In the genomic region with DNA sequence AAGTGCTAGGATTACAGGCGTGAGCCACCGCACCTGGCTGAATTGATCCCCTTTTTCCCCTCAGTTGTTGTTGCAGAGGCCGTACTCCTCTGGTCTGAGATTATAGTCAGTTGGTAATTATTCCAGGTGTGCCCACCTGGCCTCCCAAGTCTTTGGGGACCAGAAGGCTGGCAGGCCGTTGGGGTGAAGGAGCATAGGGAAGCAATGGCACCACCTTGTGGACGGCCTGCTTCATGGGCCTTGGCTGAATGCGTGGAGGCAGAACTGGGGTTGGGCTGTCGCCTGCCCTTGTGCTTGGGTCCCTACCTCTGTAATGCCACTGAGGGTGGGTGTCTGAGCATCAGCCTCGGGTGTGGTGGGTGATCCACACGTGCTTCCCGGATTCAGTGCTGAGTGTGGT, we compare ENCODE assay signal across 9 cellular contexts.
DNase-seq lines count a peak whose midpoint lies in the region; ATAC-seq, FAIRE-seq and TF ChIP-seq lines count a peak whose summit lies in the region.
"Had no signal": no experiment of that assay in that cellular context is flagged by ENCODE, and none has a peak within 500 bp of the region (broad histone marks: within the 10 kb centered on the region; RNA-seq: fewer than 3 reads in every experiment).

No MANE protein-coding gene starts in this region.

- H3K4me1 ChIP-seq in Panc1 (ENCODE audit: control insufficient read depth, insufficient read depth, low read length) = 0 out of 2 replicates have a peak, but pooled peaks cover 3% of the 10 kb centered on the region

- intact Hi-C loops in Panc1 (cut with micrococcal nuclease; ENCODE audit: unreplicated experiment) = loop anchor here (2.0 to 10.0 kb wide), 3 partner anchors 112 to 218 kb away; partner anchors contain the start of gene GRK5
- intact Hi-C loops in posterior cingulate gyrus (cut with DNase I) = loop anchor here (2.0 kb wide), 1 partner anchor 218 kb away; no protein-coding TSS in a partner anchor

- ATAC-seq in HG03103 (IDR thresholded peaks at IDR 0.05; ENCODE audit: low read depth, unreplicated experiment) = peak; percentile 58
- peak; percentile 86 for ATAC-seq in Panc1

- FAIRE-seq in urothelium cell line (lab: Jason Lieb, UNC) = peak; percentile 63
- FAIRE-seq: colon had no signal

- POLR2A ChIA-PET in Panc1 (lab: Charles Lee) = no interaction called here

- H3K9me3 ChIP-seq in Panc1 (ENCODE audit: control insufficient read depth, insufficient read depth, low read depth, low read length) = no peaks in the 10 kb centered on the region

- no peak overlapping the region for H3K27ac ChIP-seq in Panc1 (ENCODE audit: low read length)

- CTCF ChIA-PET in Panc1 (lab: Charles Lee) = interaction anchor here (0.9 to 2.0 kb wide), 2 partner anchors 165 to 218 kb away, joined by 3 to 9 read pairs; no protein-coding TSS in a partner anchor

- peak; percentile 94 for TF ChIP-seq CTCF in Panc1 (IDR thresholded peaks at IDR 0.05)
- TF ChIP-seq CTCF in foreskin fibroblast (IDR thresholded peaks at IDR 0.05; ENCODE audit: low read depth, low read length) = peak; percentile 82

- in situ Hi-C loops in Panc1 (cut with HindIII; ENCODE audit: low pct_unique_long_range_greater_than_20kb, low sequenced_read_pairs) = no loop called here

- BruUV-seq in Panc1 (replicated peaks; lab: Mats Ljungman, UMichigan) = no TSS peak

- H3K36me3 ChIP-seq in Panc1 (ENCODE audit: control insufficient read depth, insufficient read depth, low read length) = no peaks in the 10 kb centered on the region

- H3K4me3 ChIP-seq in Panc1 (ENCODE audit: low read depth in 2 of 2, low read length in 2 of 2) = no peak overlapping the region
- no peak overlapping the region for H3K4me3 ChIP-seq in foreskin fibroblast (ENCODE audit: low read depth in 1 of 2, low read length in 2 of 2)

- DNase-seq in GF-D8 (lab: John Stamatoyannopoulos, UW) (peak; percentile 20), Panc1 (ENCODE audit: low read depth, low spot score) (peak; percentile 32), activated T-helper 1 cell treated with Interleukin-2 at 50 U/mL for 16 hours (ENCODE audit: low read depth) (peak; percentile 47), foreskin fibroblast (peak; percentile 33 to 77), posterior cingulate gyrus (peak; percentile 18 to 92 (median 52)), urothelium cell line (ENCODE audit: low spot score) (peak; percentile 71), GOT3 (lab: John Stamatoyannopoulos, UW) (no peak)

- no peaks in the 10 kb centered on the region for H3K27me3 ChIP-seq in Panc1 (ENCODE audit: control insufficient read depth, insufficient read depth, low read length)
